In genomic region chr4:147491076-147491475, GRCh38 we compare ENCODE assay signal across 31 cellular contexts. TPM values are rescaled to one million over a fixed set of nuclear protein-coding genes. Genes with fewer than 3 reads are reported as not detected.
"Had no signal": no experiment of that assay in that cellular context is flagged by ENCODE, and none has a peak within 500 bp of the region (broad histone marks: within the 10 kb centered on the region; RNA-seq: fewer than 3 reads in every experiment).

No MANE protein-coding gene starts in this region.

- H3K36me3 ChIP-seq: cardiac muscle cell, esophagus muscularis mucosa, gastroesophageal sphincter, pancreas, prostate gland, sigmoid colon had no signal

- DNase-seq: activated CD4-positive, alpha-beta T cell treated with anti-CD3 and anti-CD28 coated beads for 36 hours; activated CD4-positive, CD25-positive, alpha-beta regulatory T cell; activated CD8-positive, alpha-beta memory T cell treated with anti-CD3 and anti-CD28 coated beads, Interleukin-2, amount 10 ng/mL, durations not matched to agents 7 days and 5 days; activated CD8-positive, alpha-beta T cell treated with anti-CD3 and anti-CD28 coated beads, Interleukin-2, amount 10 ng/mL, durations not matched to agents 7 days and 5 days; activated naive CD4-positive, alpha-beta T cell; activated T-cell treated with anti-CD3 and anti-CD28 coated beads, Interleukin-2, amount 50 U/mL, for 72 hours; aorta; body of pancreas; effector CD4-positive, alpha-beta T cell; head of caudate nucleus; hippocampal formation; mammary epithelial cell; midbrain; naive thymus-derived CD4-positive, alpha-beta T cell; nucleus accumbens; pancreas; retina; sigmoid colon; small intestine; stimulated activated CD4-positive, alpha-beta T cell treated with anti-CD3 and anti-CD28 coated beads, Interleukin-4, amount 100 ng/mL, for 24 hours; stimulated activated naive CD8-positive, alpha-beta T cell treated with anti-CD3 and anti-CD28 coated beads, Interleukin-15, amount 100 ng/mL, for 72 hours; substantia nigra; T-cell had no signal

- H3K4me3 ChIP-seq: body of pancreas, cardiac muscle cell, esophagus muscularis mucosa, gastroesophageal sphincter, pancreas, prostate gland, sigmoid colon had no signal

- H3K9me3 ChIP-seq: body of pancreas, esophagus muscularis mucosa, gastroesophageal sphincter, pancreas, prostate gland, sigmoid colon had no signal

- H3K27ac ChIP-seq: body of pancreas, cardiac muscle cell, esophagus muscularis mucosa, gastroesophageal sphincter, pancreas, prostate gland had no signal

- H3K4me1 ChIP-seq: body of pancreas, gastroesophageal sphincter, pancreas, prostate gland, sigmoid colon had no signal

- H3K27me3 ChIP-seq: body of pancreas, cardiac muscle cell, esophagus muscularis mucosa, gastroesophageal sphincter, pancreas, sigmoid colon had no signal

- ATAC-seq: activated CD4-positive, alpha-beta T cell treated with anti-CD3 and anti-CD28 coated beads for 36 hours; activated CD8-positive, alpha-beta memory T cell treated with anti-CD3 and anti-CD28 coated beads, Interleukin-2, amount 10 ng/mL, durations not matched to agents 7 days and 5 days; activated CD8-positive, alpha-beta T cell treated with anti-CD3 and anti-CD28 coated beads, Interleukin-2, amount 10 ng/mL, durations not matched to agents 7 days and 5 days; activated naive CD4-positive, alpha-beta T cell treated with anti-CD3 and anti-CD28 coated beads, Interleukin-2, amount 50 U/mL, for 72 hours; activated T-cell treated with anti-CD3 and anti-CD28 coated beads, Interleukin-2, amount 50 U/mL, for 72 hours; body of pancreas; gastroesophageal sphincter; left lobe of liver; naive thymus-derived CD4-positive, alpha-beta T cell; pancreas; stimulated activated memory B cell treated with anti-CD40 and anti-IgM and Interleukin-4, amounts not matched to agents 10 μg/mL and 1 μg/mL and 100 μg/mL, for 72 hours; stimulated activated naive CD8-positive, alpha-beta T cell treated with anti-CD3 and anti-CD28 coated beads, Interleukin-15, amount 100 ng/mL, for 72 hours; T-cell had no signal

RNA-seq across cellular contexts. Expression of gene EDNRA, which starts 10.2 kb away (rescaled TPM):
- total RNA-seq: activated CD4-positive, alpha-beta T cell treated with anti-CD3 and anti-CD28 coated beads for 36 hours; activated CD8-positive, alpha-beta memory T cell treated with anti-CD3 and anti-CD28 coated beads, Interleukin-2, amount 10 ng/mL, durations not matched to agents 7 days and 5 days; activated CD8-positive, alpha-beta T cell treated with anti-CD3 and anti-CD28 coated beads, Interleukin-2, amount 10 ng/mL, durations not matched to agents 7 days and 5 days; naive thymus-derived CD4-positive, alpha-beta T cell; T-helper 2 cell treated with Interferon-gamma antibody and Interleukin-4, amounts not matched to agents 100 ng/mL and 5 ng/mL, for 36 hours had no signal
